ENCODE assay signal across 18 cellular contexts in genomic region chr17:75318211-75318610, GRCh38. TPM values are rescaled to one million over a fixed set of nuclear protein-coding genes. Genes with fewer than 3 reads are reported as not detected.
DNase-seq lines count a peak whose midpoint lies in the region; ATAC-seq, FAIRE-seq and TF ChIP-seq lines count a peak whose summit lies in the region.
"Had no signal": no experiment of that assay in that cellular context is flagged by ENCODE, and none has a peak within 500 bp of the region (broad histone marks: within the 10 kb centered on the region; RNA-seq: fewer than 3 reads in every experiment).

No MANE protein-coding gene starts in this region.

- no peak for DNase-seq in activated T-cell treated with anti-CD3 and anti-CD28 coated beads, Interleukin-2, amount 50 U/mL, for 24 hours
- DNase-seq in activated T-cell treated with anti-CD3 and anti-CD28 coated beads, Interleukin-2, amount 50 U/mL, for 4 hours, result no peak
- DNase-seq in osteoblast (ENCODE audit: insufficient read length, low spot score, missing footprints) (peak; percentile 9), urothelium cell line (ENCODE audit: low spot score) (no peak)
- no peak for DNase-seq in activated CD4-positive, alpha-beta T cell treated with anti-CD3 and anti-CD28 coated beads, Interleukin-2, amount 50 U/mL, for 48 hours
- DNase-seq: CD4-positive, CD25-positive, alpha-beta regulatory T cell; HFFc6; NCI-H1105 treated with DMSO at 0.1 percent for 48 hours; NCI-H748 treated with DMSO at 0.1 percent for 48 hours; pancreas; stimulated activated CD4-positive, alpha-beta T cell treated with anti-CD3 and anti-CD28 coated beads, Interleukin-4, amount 100 ng/mL, for 4 hours had no signal

- H3K9ac ChIP-seq in HUES64 (ENCODE audit: low read depth, low read length), result no peak overlapping the region
- H3K9ac ChIP-seq: KMS-11 had no signal

- TF ChIP-seq CTCF in osteoblast (IDR thresholded peaks at IDR 0.05; ENCODE audit: extremely low read depth, low read depth, low read length), result no peak

- ATAC-seq in activated T-cell treated with anti-CD3 and anti-CD28 coated beads, Interleukin-2, amount 50 U/mL, for 4 hours, result no peak
- no peak for ATAC-seq in GM19467 (IDR thresholded peaks at IDR 0.05; ENCODE audit: unreplicated experiment)
- ATAC-seq: pancreas had no signal

- H3K4me1 ChIP-seq in HUES64 (ENCODE audit: insufficient read depth, low read length) (peaks cover 9% of the 10 kb centered on the region), osteoblast (ENCODE audit: insufficient read depth, low read length) (peaks cover 9% of the 10 kb centered on the region)
- H3K4me1 ChIP-seq: pancreas had no signal

- peaks cover 7% of the 10 kb centered on the region for H4K20me1 ChIP-seq in osteoblast (ENCODE audit: insufficient read depth, low read length)

- H3K4me1 Mint-ChIP-seq in activated T-cell treated with anti-CD3 and anti-CD28 coated beads, Interleukin-2, amount 50 U/mL, for 24 hours (ENCODE audit: low read depth), result peaks cover 30% of the 10 kb centered on the region
- H3K4me1 Mint-ChIP-seq in activated T-cell treated with anti-CD3 and anti-CD28 coated beads, Interleukin-2, amount 50 U/mL, for 4 hours (ENCODE audit: low read depth), result peaks cover 13% of the 10 kb centered on the region

- H3K36me3 ChIP-seq in HUES64 (ENCODE audit: insufficient read depth, low read length) (peaks cover 38% of the 10 kb centered on the region), osteoblast (ENCODE audit: insufficient read depth, low read length) (peaks cover 42% of the 10 kb centered on the region)

- 82% methylated on average over 10 of the region's 10 CpGs for WGBS in HUES64

- H3K4me3 ChIP-seq in HUES64 (ENCODE audit: low read length) (no peak overlapping the region), osteoblast (ENCODE audit: insufficient read depth, low read length) (no peak overlapping the region)
- H3K4me3 ChIP-seq: pancreas, upper lobe of left lung had no signal

- H3K27ac Mint-ChIP-seq in activated T-cell treated with anti-CD3 and anti-CD28 coated beads, Interleukin-2, amount 50 U/mL, for 24 hours, result peak overlapping the region; percentile 87
- H3K27ac Mint-ChIP-seq: HFFc6 had no signal

- peaks cover 4% of the 10 kb centered on the region for H3K79me2 ChIP-seq in osteoblast (ENCODE audit: insufficient read depth, low read length)

- H3K4me3 Mint-ChIP-seq in activated T-cell treated with anti-CD3 and anti-CD28 coated beads, Interleukin-2, amount 50 U/mL, for 24 hours, result no peak overlapping the region
- H3K4me3 Mint-ChIP-seq in activated T-cell treated with anti-CD3 and anti-CD28 coated beads, Interleukin-2, amount 50 U/mL, for 4 hours, result no peak overlapping the region
- H3K4me3 Mint-ChIP-seq: CD4-positive, CD25-positive, alpha-beta regulatory T cell; HFFc6 had no signal

- FAIRE-seq in urothelium cell line (lab: Jason Lieb, UNC), result no peak
- FAIRE-seq: keratinocyte, pancreas, RCC 7860 had no signal

- H3K9me3 Mint-ChIP-seq in activated T-cell treated with anti-CD3 and anti-CD28 coated beads, Interleukin-2, amount 50 U/mL, for 24 hours, result no peaks in the 10 kb centered on the region
- H3K9me3 Mint-ChIP-seq in activated T-cell treated with anti-CD3 and anti-CD28 coated beads, Interleukin-2, amount 50 U/mL, for 4 hours, result no peaks in the 10 kb centered on the region
- H3K9me3 Mint-ChIP-seq: HFFc6 had no signal

- H3K27ac ChIP-seq in HUES64 (ENCODE audit: low read depth, low read length) (peak overlapping the region; percentile 25; the same call in 1 of the 2 replicates), cingulate gyrus (ENCODE audit: low read depth, low read length) (peak overlapping the region; percentile 29), osteoblast (ENCODE audit: low read depth, low read length) (no peak overlapping the region)
- H3K27ac ChIP-seq: KMS-11 had no signal

- H2AFZ ChIP-seq in osteoblast (ENCODE audit: low read length), result no peak overlapping the region

- H3K27me3 Mint-ChIP-seq in activated T-cell treated with anti-CD3 and anti-CD28 coated beads, Interleukin-2, amount 50 U/mL, for 24 hours, result no peaks in the 10 kb centered on the region
- no peaks in the 10 kb centered on the region for H3K27me3 Mint-ChIP-seq in activated T-cell treated with anti-CD3 and anti-CD28 coated beads, Interleukin-2, amount 50 U/mL, for 4 hours (ENCODE audit: low read depth)
- H3K27me3 Mint-ChIP-seq: CD4-positive, CD25-positive, alpha-beta regulatory T cell had no signal

- H3K4me2 ChIP-seq in osteoblast (ENCODE audit: insufficient read depth, low read length), result no peak overlapping the region
- H3K4me2 ChIP-seq: KMS-11 had no signal

- H3K9me3 ChIP-seq in HUES64 (ENCODE audit: insufficient read depth, low read depth, low read length), result no peaks in the 10 kb centered on the region
- no peaks in the 10 kb centered on the region for H3K9me3 ChIP-seq in osteoblast (ENCODE audit: low read depth, low read length)
- H3K9me3 ChIP-seq: pancreas, upper lobe of left lung had no signal

- H3K36me3 Mint-ChIP-seq in activated T-cell treated with anti-CD3 and anti-CD28 coated beads, Interleukin-2, amount 50 U/mL, for 24 hours (ENCODE audit: low read depth), result peaks cover 66% of the 10 kb centered on the region
- H3K36me3 Mint-ChIP-seq in activated T-cell treated with anti-CD3 and anti-CD28 coated beads, Interleukin-2, amount 50 U/mL, for 4 hours (ENCODE audit: insufficient read depth), result peaks cover 16% of the 10 kb centered on the region

- H3K27me3 ChIP-seq in HUES64 (ENCODE audit: insufficient read depth, low read length) (no peaks in the 10 kb centered on the region), osteoblast (ENCODE audit: insufficient read depth, low read length) (no peaks in the 10 kb centered on the region)
- H3K27me3 ChIP-seq: pancreas, upper lobe of left lung had no signal

RNA-seq across cellular contexts. Expression of gene SLC25A19, which starts 29.0 kb away (rescaled TPM):
- 100 to 1,000 TPM; 111 to 140 (median 134) TPM for total RNA-seq in activated T-cell treated with anti-CD3 and anti-CD28 coated beads, Interleukin-2, amount 50 U/mL, for 4 hours
- 15.7 TPM for polyA plus RNA-seq in HUES64 (2013, experiment 1 of 2)
- polyA plus RNA-seq in HUES64 (2013, experiment 2 of 2), result 11.3 TPM
- total RNA-seq in osteoblast, result 4.7 and 7.1 TPM in 2 replicates

RNA-seq across cellular contexts. Expression of gene MIF4GD, which starts 47.2 kb away (rescaled TPM):
- 10 to 100 TPM; 35.4 to 39.8 (median 38.4) TPM for total RNA-seq in activated T-cell treated with anti-CD3 and anti-CD28 coated beads, Interleukin-2, amount 50 U/mL, for 4 hours
- polyA plus RNA-seq in HUES64 (2013, experiment 1 of 2), result 10.3 TPM
- polyA plus RNA-seq in HUES64 (2013, experiment 2 of 2), result 16.5 TPM
- total RNA-seq in osteoblast, result 8.7 and 9.4 TPM in 2 replicates

RNA-seq across cellular contexts. Expression of gene MRPS7, which starts 56.5 kb away (rescaled TPM):
- total RNA-seq in activated T-cell treated with anti-CD3 and anti-CD28 coated beads, Interleukin-2, amount 50 U/mL, for 4 hours, result 100 to 1,000 TPM; 131 to 167 (median 160) TPM
- 97.2 TPM for polyA plus RNA-seq in HUES64 (2013, experiment 1 of 2)
- polyA plus RNA-seq in HUES64 (2013, experiment 2 of 2), result 95.4 TPM
- 43.6 and 45.6 TPM in 2 replicates for total RNA-seq in osteoblast

RNA-seq across cellular contexts. Expression of gene GGA3, which starts 56.8 kb away (rescaled TPM):
- total RNA-seq in activated T-cell treated with anti-CD3 and anti-CD28 coated beads, Interleukin-2, amount 50 U/mL, for 4 hours, result 10 to 100 TPM; 64.2 to 80.5 (median 71.2) TPM
- 26.4 TPM for polyA plus RNA-seq in HUES64 (2013, experiment 1 of 2)
- 30.3 TPM for polyA plus RNA-seq in HUES64 (2013, experiment 2 of 2)
- 9.0 and 12.1 TPM in 2 replicates for total RNA-seq in osteoblast

Comparison
In these comparisons a context has a peak if more than half of its experiments do, and no peak if none do; other contexts are left out.
1. RNA of gene SLC25A19, which starts 29.0 kb away (total RNA-seq): 111 to 140 TPM in activated T-cell treated with anti-CD3 and anti-CD28 coated beads, Interleukin-2, amount 50 U/mL, for 4 hours; 4.7 to 7.1 TPM in osteoblast; every median in the first group is over 10 times any median in the second.